ENCODE assay signal across 8 cellular contexts in genomic region chr21:23968722-23969647, GRCh38.
DNase-seq lines count a peak whose midpoint lies in the region; ATAC-seq and TF ChIP-seq lines count a peak whose summit lies in the region.

No MANE protein-coding gene starts in this region.

- no peaks in the 10 kb centered on the region for H3K79me2 ChIP-seq in Karpas-422 (ENCODE audit: low read length)

- H3K4me3 ChIP-seq in H7 (ENCODE audit: insufficient read depth, low read depth, low read length) (no peak overlapping the region), Karpas-422 (ENCODE audit: low read length) (peak overlapping the region; percentile 14; the same call in 1 of the 2 replicates)

- H3K36me3 Mint-ChIP-seq in stimulated activated memory B cell treated with anti-CD40 and anti-IgM and Interleukin-4, amounts not matched to agents 10 μg/mL and 1 μg/mL and 100 μg/mL, for 72 hours: no peaks in the 10 kb centered on the region

- H3K27me3 ChIP-seq in H7 (ENCODE audit: control insufficient read depth, insufficient read depth, low read length) (no peaks in the 10 kb centered on the region), Karpas-422 (ENCODE audit: low read length) (no peaks in the 10 kb centered on the region)

- H3K9me2 ChIP-seq in Karpas-422 (replicated peaks; ENCODE audit: insufficient read depth, low read length): no peaks in the 10 kb centered on the region

- H3K4me1 ChIP-seq in Karpas-422 (ENCODE audit: low read length): peaks cover 9% of the 10 kb centered on the region; the same call in 1 of the 2 replicates

- DNase-seq in H7 (peak; percentile 33), Karpas-422 (peak; percentile 88), SHP77 (lab: John Stamatoyannopoulos, UW) (peak; percentile 87 to 88), left kidney (ENCODE audit: low read depth, low spot score) (peak; percentile 86), GOT3 (lab: John Stamatoyannopoulos, UW) (no peak)
- peak; percentile 22 for DNase-seq in activated T-helper 9 cell treated with anti-CD3 and anti-CD28 coated beads, Interleukin-2, amount 50 U/mL, for 16 hours (ENCODE audit: low read depth)

- no peaks in the 10 kb centered on the region for H4K20me1 ChIP-seq in Karpas-422 (ENCODE audit: insufficient read depth, low read depth, low read length)

- no peak overlapping the region for H3K27ac ChIP-seq in Karpas-422 (ENCODE audit: low read length)

- H3K4me1 Mint-ChIP-seq in stimulated activated memory B cell treated with anti-CD40 and anti-IgM and Interleukin-4, amounts not matched to agents 10 μg/mL and 1 μg/mL and 100 μg/mL, for 72 hours: peaks cover 14% of the 10 kb centered on the region

- peak overlapping the region; percentile 71 for H3K4me3 Mint-ChIP-seq in stimulated activated memory B cell treated with anti-CD40 and anti-IgM and Interleukin-4, amounts not matched to agents 10 μg/mL and 1 μg/mL and 100 μg/mL, for 72 hours

- peak; percentile 85 for TF ChIP-seq CTCF in GM12873 (IDR thresholded peaks at IDR 0.05; ENCODE audit: insufficient read depth, low read depth, low read length, missing control alignments)

- peaks cover 6% of the 10 kb centered on the region; the same call in 1 of the 2 replicates for H3K9me3 ChIP-seq in Karpas-422 (ENCODE audit: low read length)

- H3K36me3 ChIP-seq in H7 (replicated peaks; ENCODE audit: control insufficient read depth, insufficient read depth, low read length): no peaks in the 10 kb centered on the region
- no peaks in the 10 kb centered on the region for H3K36me3 ChIP-seq in Karpas-422 (ENCODE audit: insufficient read depth, low read length)

- H3K27ac Mint-ChIP-seq in stimulated activated memory B cell treated with anti-CD40 and anti-IgM and Interleukin-4, amounts not matched to agents 10 μg/mL and 1 μg/mL and 100 μg/mL, for 72 hours: peak overlapping the region; percentile 36

- H3K9me3 Mint-ChIP-seq in stimulated activated memory B cell treated with anti-CD40 and anti-IgM and Interleukin-4, amounts not matched to agents 10 μg/mL and 1 μg/mL and 100 μg/mL, for 72 hours: no peaks in the 10 kb centered on the region

- peak overlapping the region; percentile 36 for H3K4me2 ChIP-seq in Karpas-422 (ENCODE audit: low read depth, low read length, poor library complexity, severe bottlenecking)

- H3K27me3 Mint-ChIP-seq in stimulated activated memory B cell treated with anti-CD40 and anti-IgM and Interleukin-4, amounts not matched to agents 10 μg/mL and 1 μg/mL and 100 μg/mL, for 72 hours: no peaks in the 10 kb centered on the region

- H2AFZ ChIP-seq in Karpas-422 (ENCODE audit: low read length): 0 out of 2 replicates have a peak overlapping the region, but pooled peaks have one; percentile 20

- peak; percentile 95 for ATAC-seq in stimulated activated memory B cell treated with anti-CD40 and anti-IgM and Interleukin-4, amounts not matched to agents 10 μg/mL and 1 μg/mL and 100 μg/mL, for 72 hours

- H3K9ac ChIP-seq in Karpas-422 (ENCODE audit: low read length): no peak overlapping the region
